8 cellular contexts compared by ENCODE assay signal in the genomic region with DNA sequence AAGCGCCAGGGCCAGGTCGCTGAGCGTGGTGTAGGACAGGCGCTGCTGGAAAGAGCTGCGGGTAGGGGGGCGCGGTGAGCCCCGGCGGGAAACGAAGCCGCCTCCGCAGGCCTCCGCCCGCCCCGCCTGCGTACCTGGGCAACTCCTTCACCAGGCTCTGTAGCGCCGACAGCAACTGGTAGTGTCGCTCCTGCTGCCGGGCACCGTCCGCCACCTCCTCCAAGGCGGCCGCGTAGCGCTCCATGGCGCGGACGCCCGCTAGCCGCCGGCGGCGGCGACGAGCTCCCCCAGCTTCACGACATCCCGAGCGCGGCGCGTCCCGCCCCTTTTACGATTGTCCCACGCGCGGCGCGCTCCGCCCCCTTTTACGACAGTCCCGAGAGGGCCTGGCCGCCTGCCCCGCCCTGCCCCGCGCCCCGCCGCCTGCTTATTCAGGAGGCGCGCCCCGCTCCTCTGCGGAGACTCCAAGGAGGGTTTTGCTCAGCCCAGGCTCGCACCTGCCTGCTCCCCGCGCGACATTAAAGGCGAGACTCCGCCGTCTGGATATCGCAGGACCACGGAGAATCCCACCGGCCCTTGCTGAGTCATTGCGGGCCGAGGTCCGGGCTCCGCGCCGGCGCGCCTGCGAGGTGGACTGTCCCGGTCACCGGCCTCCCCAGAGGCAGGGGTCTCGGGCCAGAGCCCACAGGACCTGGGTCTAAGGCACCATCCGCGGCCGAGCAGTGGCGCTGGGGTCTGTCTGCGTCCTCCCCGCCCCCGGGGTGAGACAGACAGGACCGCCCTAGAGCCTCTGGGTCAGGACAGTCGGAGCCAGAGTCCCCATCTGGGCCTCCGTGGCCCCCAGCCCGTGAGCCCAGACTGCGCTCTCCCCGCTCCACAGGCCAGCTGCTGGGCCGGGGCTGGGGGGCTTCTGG. TPM values are rescaled to one million over a fixed set of nuclear protein-coding genes. Genes with fewer than 3 reads are reported as not detected.
DNase-seq lines count a peak whose midpoint lies in the region; ATAC-seq and TF ChIP-seq lines count a peak whose summit lies in the region.

DGCR6L (minus strand) TSS at position 316 of the 914 bp plus-strand sequence; CDS start at position 244, 72 bp downstream.

- WGBS in spleen, 5 donors = 0 to 10% (median 0%) methylated on average over 2 to 98 of the region's 98 CpGs

- peaks cover 0 to 4% (median 0%) of the 10 kb centered on the region in 8 donors for H3K9me3 ChIP-seq in spleen

- peak in 2 of 3 donors; percentile 14 to 55 for TF ChIP-seq POLR2A in spleen (IDR thresholded peaks at IDR 0.05)

- ATAC-seq in GM18519 (IDR thresholded peaks at IDR 0.05; ENCODE audit: low FRiP score, unreplicated experiment) (peak; percentile 41), HG03045 (IDR thresholded peaks at IDR 0.05; ENCODE audit: unreplicated experiment) (peak; percentile 78)

- DNase-seq in A172 (ENCODE audit: low spot score) (peak; percentile 58), NCI-H2196 treated with DMSO at 0.1 percent for 48 hours (lab: John Stamatoyannopoulos, UW; ENCODE audit: unreplicated experiment) (peak; percentile 38), caudate nucleus (lab: John Stamatoyannopoulos, UW) (peak in 60 of 61 donors; percentile 48 to 95 (median 87)), inferior parietal cortex (ENCODE audit: extremely low spot score) (peak; percentile 98), spleen (peak; percentile 99)
- peak; percentile 95 for DNase-seq in activated CD4-positive, CD25-positive, alpha-beta regulatory T cell treated with anti-CD3 and anti-CD28 coated beads, Interleukin-2, amount 50 U/mL, for 16 hours (ENCODE audit: low read depth, low spot score)

- H3K27me3 ChIP-seq in spleen (replicated peaks in 1 of 7) = no peaks in the 10 kb centered on the region

- intact Hi-C loops in spleen (cut with DNase I; ENCODE audit: low total_unique reads) = no loop called here

- H3K36me3 ChIP-seq in spleen = peaks cover 0 to 7% (median 0%) of the 10 kb centered on the region in 6 donors

- peak within 1 kb of the TSS; percentile 84 to 98 (median 92) for H3K4me3 ChIP-seq in spleen

- peaks cover 11 to 60% (median 41%) of the 10 kb centered on the region in 6 donors for H3K4me1 ChIP-seq in spleen

- peak in 4 of 11 experiments; percentile 8 to 21 (median 14) for TF ChIP-seq CTCF in spleen (IDR thresholded peaks at IDR 0.05 in 8 of 11, conservative IDR thresholded peaks at IDR 0.05 in 3 of 11)

- H3K27ac ChIP-seq in caudate nucleus (ENCODE audit: low read depth, low read length) (peak within 1 kb of the TSS; percentile 74), spleen (peak within 1 kb of the TSS; percentile 75 to 93 (median 82))

RNA-seq across cellular contexts. Expression of gene DGCR6L, which starts in this region (rescaled TPM):
- 43.7 and 48.2 TPM in 2 replicates for total RNA-seq in A172 (2014; rRNA removed; shearing (Covaris generic))
- 10 to 100 TPM; 25.6 to 49.9 (median 32.4) TPM for total RNA-seq in spleen
- polyA plus RNA-seq in spleen = 10 to 100 TPM; 50.0 to 70.0 (median 66.1) TPM

Comparison
In these comparisons a context has a peak if more than half of its experiments do, and no peak if none do; other contexts are left out.
1. Peak in every context shown above with its lines: DNase-seq, ATAC-seq, H3K4me3 ChIP-seq and H3K27ac ChIP-seq.
2. DNase-seq: peak in every context shown above with its lines; median percentile 99 in spleen; 98 in inferior parietal cortex; 95 in activated CD4-positive, CD25-positive, alpha-beta regulatory T cell treated with anti-CD3 and anti-CD28 coated beads, Interleukin-2, amount 50 U/mL, for 16 hours; 87 in caudate nucleus; 58 in A172; 38 in NCI-H2196 treated with DMSO at 0.1 percent for 48 hours.